22 cellular contexts compared by ENCODE assay signal in the genomic region with DNA sequence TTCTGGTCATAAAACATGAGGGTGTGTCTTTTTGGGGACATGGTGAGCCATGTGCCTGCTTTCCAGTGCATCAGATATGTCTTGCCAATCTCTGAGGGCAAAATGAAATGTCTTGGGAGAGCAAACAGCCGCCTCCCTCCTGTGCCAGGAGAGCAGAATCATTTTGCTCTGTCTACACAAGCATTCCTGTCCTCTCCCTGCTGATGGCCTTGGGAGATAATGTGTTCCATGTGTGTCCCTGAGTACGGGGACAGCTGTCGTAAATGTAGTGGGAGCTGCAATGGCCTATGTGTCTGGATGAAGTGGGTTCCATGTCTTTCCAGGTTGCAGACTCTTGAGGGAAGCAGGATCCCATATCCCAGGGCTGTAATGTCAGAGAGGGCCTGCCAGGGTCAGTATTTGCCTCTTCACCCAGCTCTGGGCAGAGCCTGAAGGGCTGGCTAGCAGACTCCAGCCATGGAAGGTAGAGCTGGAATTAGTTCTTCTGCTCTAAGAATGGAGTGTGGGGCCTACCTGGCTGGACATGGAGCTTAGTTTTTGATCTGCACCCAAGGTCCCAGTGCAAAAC. TPM values are rescaled to one million over a fixed set of nuclear protein-coding genes. Genes with fewer than 3 reads are reported as not detected.
"Had no signal": no experiment of that assay in that cellular context is flagged by ENCODE, and none has a peak within 500 bp of the region (broad histone marks: within the 10 kb centered on the region; RNA-seq: fewer than 3 reads in every experiment).

No MANE protein-coding gene starts in this region.

- H3K27me3 ChIP-seq: vagina had no signal

- H3K9me3 ChIP-seq: neutrophil, thoracic aorta, vagina had no signal

- H3K4me1 ChIP-seq: vagina had no signal

- DNase-seq: activated CD4-positive, alpha-beta memory T cell treated with anti-CD3 and anti-CD28 coated beads, Interleukin-2, amount 10 ng/mL, durations not matched to agents 7 days and 5 days; activated CD4-positive, alpha-beta T cell treated with anti-CD3 and anti-CD28 coated beads, Interleukin-2, amount 10 ng/mL, durations not matched to agents 24 days and 14 days; activated effector memory CD4-positive, alpha-beta T cell treated with Interleukin-2 at 50 U/mL for 16 hours; activated naive CD4-positive, alpha-beta T cell treated with anti-CD3 and anti-CD28 coated beads for 36 hours; activated naive CD8-positive, alpha-beta T cell treated with anti-CD3 and anti-CD28 coated beads, Interleukin-2, amount 10 ng/mL, durations not matched to agents 7 days and 5 days; activated T-cell treated with anti-CD3 and anti-CD28 coated beads, Interleukin-2, amount 50 U/mL, for 72 hours; amygdala; cerebellar nuclear complex; foreskin fibroblast; kidney glomerular epithelial cell; left ventricle myocardium superior; stimulated activated CD4-positive, alpha-beta T cell treated with anti-CD3 and anti-CD28 coated beads, Interleukin-2, amount 100 ng/mL, for 48 hours; stimulated activated CD8-positive, alpha-beta memory T cell treated with anti-CD3 and anti-CD28 coated beads, Interleukin-4, amount 100 ng/mL, for 48 hours; stimulated activated naive B cell treated with anti-CD40 and anti-IgM and Interleukin-4, amounts not matched to agents 10 μg/mL and 1 μg/mL and 100 μg/mL, for 72 hours; T-helper 17 cell had no signal

- H3K36me3 ChIP-seq: neutrophil, thoracic aorta, vagina had no signal

- H3K27ac ChIP-seq: coronary artery, epithelial cell of prostate, neutrophil, thoracic aorta, vagina had no signal

- H3K4me2 ChIP-seq: smooth muscle cell had no signal

- ATAC-seq: activated T-cell treated with anti-CD3 and anti-CD28 coated beads, Interleukin-2, amount 50 U/mL, for 72 hours; left ventricle myocardium superior; sciatic nerve; stimulated activated naive B cell treated with anti-CD40 and anti-IgM and Interleukin-4, amounts not matched to agents 10 μg/mL and 1 μg/mL and 100 μg/mL, for 72 hours; T-helper 17 cell had no signal

- H3K4me3 ChIP-seq: coronary artery, smooth muscle cell, thoracic aorta, vagina had no signal

RNA-seq across cellular contexts. Expression of gene MAFB, which starts 40.4 kb away (rescaled TPM):
- total RNA-seq: activated naive CD4-positive, alpha-beta T cell treated with anti-CD3 and anti-CD28 coated beads for 36 hours had no signal
